ENCODE assay signal across 15 cellular contexts in genomic region chr1:160813215-160813614, GRCh38. TPM values are rescaled to one million over a fixed set of nuclear protein-coding genes. Genes with fewer than 3 reads are reported as not detected.
DNase-seq lines count a peak whose midpoint lies in the region; ATAC-seq, FAIRE-seq and TF ChIP-seq lines count a peak whose summit lies in the region.
"Had no signal": no experiment of that assay in that cellular context is flagged by ENCODE, and none has a peak within 500 bp of the region (broad histone marks: within the 10 kb centered on the region; RNA-seq: fewer than 3 reads in every experiment).

No MANE protein-coding gene starts in this region.

- ATAC-seq in foreskin keratinocyte (peak; percentile 100), left lobe of liver (no peak), HG02588 (IDR thresholded peaks at IDR 0.05; ENCODE audit: unreplicated experiment) (no peak)
- ATAC-seq: heart left ventricle had no signal

- no peak for FAIRE-seq in RCC 7860 (lab: Jason Lieb, UNC)

- TF ChIP-seq CTCF in foreskin keratinocyte (conservative IDR thresholded peaks at IDR 0.05), result no peak
- TF ChIP-seq CTCF in GM10266 (IDR thresholded peaks at IDR 0.05; ENCODE audit: control insufficient read depth, insufficient read depth, low read depth, missing control alignments), result no peak

- no peaks in the 10 kb centered on the region for H3K27me3 ChIP-seq in foreskin keratinocyte
- H3K27me3 ChIP-seq: BE2C had no signal

- peaks cover 7% of the 10 kb centered on the region for H3K4me1 ChIP-seq in foreskin keratinocyte
- H3K4me1 ChIP-seq: BE2C, heart left ventricle, parathyroid adenoma had no signal

- H3K27ac ChIP-seq in foreskin keratinocyte, result no peak overlapping the region
- H3K27ac ChIP-seq: heart left ventricle, parathyroid adenoma had no signal

- DNase-seq in 8988T (peak; percentile 52), ELR (ENCODE audit: low read depth) (peak; percentile 32), RCC 7860 (ENCODE audit: low spot score) (peak; percentile 42), foreskin keratinocyte (peak; percentile 85 to 93), GM10266 (ENCODE audit: extremely low spot score) (no peak), left lobe of liver (ENCODE audit: low spot score) (no peak), GM19240 (ENCODE audit: insufficient read length, low spot score) (no peak)
- DNase-seq: activated CD4-positive, alpha-beta T cell treated with anti-CD3 and anti-CD28 coated beads, Interleukin-2, amount 50 U/mL, for 48 hours; BE2C; effector CD8-positive, alpha-beta T cell; H7; heart left ventricle; NCI-H2029 treated with DMSO at 0.1 percent for 48 hours had no signal

RNA-seq across cellular contexts. Expression of gene LY9, which starts 17.2 kb away (rescaled TPM):
- total RNA-seq in foreskin keratinocyte (not detected in 2 replicates), left lobe of liver (0.18 TPM)
- polyA plus RNA-seq in foreskin keratinocyte, result not detected in 2 replicates

RNA-seq across cellular contexts. Expression of gene CD244, which starts 49.5 kb away (rescaled TPM):
- total RNA-seq in foreskin keratinocyte (not detected in 2 replicates), left lobe of liver (0.91 TPM)
- polyA plus RNA-seq in foreskin keratinocyte, result not detected in 2 replicates
- total RNA-seq: H7 had no signal

Comparison
In these comparisons a context has a peak if more than half of its experiments do, and no peak if none do; other contexts are left out.
1. DNase-seq: peak in 8988T (single experiment), ELR (single experiment), RCC 7860 (single experiment) and foreskin keratinocyte (2 of 2); none in GM10266 (single experiment), left lobe of liver (single experiment) and GM19240 (single experiment).